9 cellular contexts compared by ENCODE assay signal in the genomic region with DNA sequence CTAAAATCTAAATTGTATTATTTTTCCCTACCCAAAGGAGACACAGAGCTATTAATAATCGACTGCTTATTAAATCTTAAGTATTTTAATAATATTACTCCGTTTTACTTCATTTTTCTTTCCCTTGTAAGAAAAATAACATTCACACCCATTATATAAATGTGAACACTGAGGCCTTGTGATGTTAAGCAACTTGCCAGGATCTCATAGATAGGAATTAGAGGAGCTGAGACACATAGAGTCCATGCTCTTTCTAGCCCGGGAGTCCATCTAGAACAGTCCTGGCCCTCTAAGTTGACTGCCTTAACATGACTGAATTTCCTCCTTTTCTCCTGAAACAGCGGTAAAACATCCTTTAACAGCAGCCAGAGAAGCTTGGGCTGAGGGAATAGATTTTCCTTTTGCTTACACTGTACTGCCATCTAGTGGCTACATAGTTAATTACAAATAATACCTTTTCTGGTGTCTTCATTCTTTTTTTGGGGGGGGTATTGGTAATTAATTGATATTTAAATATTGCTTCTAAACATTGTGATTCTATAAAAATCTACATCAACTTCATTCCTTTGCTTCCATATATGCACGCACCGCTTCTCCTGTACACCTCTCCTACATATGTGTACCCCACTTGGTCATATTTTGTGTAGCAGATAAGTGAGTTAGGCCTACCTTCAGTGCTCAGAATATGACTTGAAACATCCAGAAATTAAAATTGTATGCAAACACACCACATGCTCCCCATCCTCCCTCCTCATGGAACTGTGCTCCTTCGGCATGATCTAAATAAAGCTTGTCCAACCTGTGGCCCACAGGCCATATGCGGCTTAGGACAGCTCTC.
DNase-seq lines count a peak whose midpoint lies in the region; ATAC-seq and TF ChIP-seq lines count a peak whose summit lies in the region.
"Had no signal": no experiment of that assay in that cellular context is flagged by ENCODE, and none has a peak within 500 bp of the region (broad histone marks: within the 10 kb centered on the region; RNA-seq: fewer than 3 reads in every experiment).

No MANE protein-coding gene starts in this region.

- TF ChIP-seq CTCF in CD4-positive, alpha-beta T cell (IDR thresholded peaks at IDR 0.05), result peak; percentile 82
- TF ChIP-seq CTCF in mucosa of descending colon (IDR thresholded peaks at IDR 0.05), result no peak

- peaks cover 9% of the 10 kb centered on the region for H3K27me3 ChIP-seq in CD4-positive, alpha-beta T cell (ENCODE audit: control insufficient read depth, insufficient read depth, low read length)

- CTCF ChIA-PET in CD4-positive, alpha-beta T cell (lab: Charles Lee), result no interaction called here

- ATAC-seq in CD4-positive, alpha-beta T cell (ENCODE audit: poor library complexity), result peak; percentile 34
- ATAC-seq in GM18909 (IDR thresholded peaks at IDR 0.05; ENCODE audit: poor library complexity, unreplicated experiment) (peak; percentile 50), mucosa of descending colon (peak; percentile 63)

- POLR2A ChIA-PET in CD4-positive, alpha-beta T cell (lab: Charles Lee), result interaction anchor here (0.7 kb wide), 1 partner anchor 1415 kb away, joined by 3 read pairs; no protein-coding TSS in a partner anchor

- H3K4me3 Mint-ChIP-seq in CD4-positive, alpha-beta T cell, result no peak overlapping the region
- H3K4me3 Mint-ChIP-seq: IgD-negative memory B cell had no signal

- no peak overlapping the region for H3K27ac ChIP-seq in CD4-positive, alpha-beta T cell (ENCODE audit: low read depth, low read length)

- H3K4me1 Mint-ChIP-seq in CD4-positive, alpha-beta T cell (ENCODE audit: low read depth), result no peaks in the 10 kb centered on the region

- H3K36me3 ChIP-seq in mucosa of descending colon (ENCODE audit: low read depth), result no peaks in the 10 kb centered on the region

- no peaks in the 10 kb centered on the region for H3K9me3 Mint-ChIP-seq in CD4-positive, alpha-beta T cell
- H3K9me3 Mint-ChIP-seq: IgD-negative memory B cell had no signal

- no peak overlapping the region for H3K4me3 ChIP-seq in mucosa of descending colon

- H3K9me3 ChIP-seq in CD4-positive, alpha-beta T cell (ENCODE audit: control insufficient read depth, low read length), result no peaks in the 10 kb centered on the region
- no peaks in the 10 kb centered on the region for H3K9me3 ChIP-seq in mucosa of descending colon

- H3K4me1 ChIP-seq in mucosa of descending colon (ENCODE audit: low read depth), result no peaks in the 10 kb centered on the region

- no peak overlapping the region for H3K27ac Mint-ChIP-seq in CD4-positive, alpha-beta T cell
- H3K27ac Mint-ChIP-seq: IgD-negative memory B cell had no signal

- no peaks in the 10 kb centered on the region for H3K36me3 Mint-ChIP-seq in CD4-positive, alpha-beta T cell (ENCODE audit: low read depth)
- H3K36me3 Mint-ChIP-seq: IgD-negative memory B cell had no signal

- intact Hi-C loops in CD4-positive, alpha-beta T cell (cut with DNase I, micrococcal nuclease), result loop anchor here (1.0 to 5.0 kb wide), 3 partner anchors 1413 to 1926 kb away; no protein-coding TSS in a partner anchor
- intact Hi-C loops in mucosa of descending colon (cut with DNase I, micrococcal nuclease), result loop anchor here in 1 of 2 donors (10.0 kb wide), 1 partner anchor 374 kb away; no protein-coding TSS in a partner anchor

- peaks cover 11% of the 10 kb centered on the region for H3K27me3 Mint-ChIP-seq in CD4-positive, alpha-beta T cell

- DNase-seq in CD4-positive, alpha-beta T cell, result no peak
- DNase-seq in HK-2 (ENCODE audit: unreplicated experiment), result peak; percentile 12
- DNase-seq in NOMO-1 treated with DMSO at 0.1 percent for 48 hours (lab: John Stamatoyannopoulos, UW; ENCODE audit: unreplicated experiment), result peak; percentile 55
- DNase-seq in dermis blood vessel endothelial cell, result peak; percentile 68
- no peak for DNase-seq in mucosa of descending colon
- DNase-seq in NCI-H226, result no peak
- DNase-seq in stimulated activated naive CD4-positive, alpha-beta T cell treated with Interleukin-2 at 50 U/mL for 16 hours (lab: John Stamatoyannopoulos, UW), result no peak

Comparison
In these comparisons a context has a peak if more than half of its experiments do, and no peak if none do; other contexts are left out.
1. DNase-seq: peak in HK-2 (single experiment), NOMO-1 treated with DMSO at 0.1 percent for 48 hours (single experiment) and dermis blood vessel endothelial cell (single experiment); none in CD4-positive, alpha-beta T cell (0 of 10), mucosa of descending colon (0 of 3), NCI-H226 (single experiment) and stimulated activated naive CD4-positive, alpha-beta T cell treated with Interleukin-2 at 50 U/mL for 16 hours (single experiment).
2. Peak in every context shown above with its lines, with median percentiles within 50 percentile points of each other: ATAC-seq.